Comparison of ENCODE assay signal across 9 cellular contexts in genomic region chr7:102891693-102892261, GRCh38. TPM values are rescaled to one million over a fixed set of nuclear protein-coding genes. Genes with fewer than 3 reads are reported as not detected.
A peak's percentile ranks its signal among the peaks of the same experiment; 100 is the strongest.
DNase-seq lines count a peak whose midpoint lies in the region; ATAC-seq and TF ChIP-seq lines count a peak whose summit lies in the region.
"Had no signal": no experiment of that assay in that cellular context is flagged by ENCODE, and none has a peak within 500 bp of the region (broad histone marks: within the 10 kb centered on the region; RNA-seq: fewer than 3 reads in every experiment).

No MANE protein-coding gene starts in this region.

- H3K4me1 ChIP-seq in GM23248 (ENCODE audit: insufficient read depth) (peaks cover 35% of the 10 kb centered on the region), gastrocnemius medialis (peaks cover 4 to 22% of the 10 kb centered on the region in 2 donors)

- H3K27me3 Mint-ChIP-seq in activated naive CD8-positive, alpha-beta T cell treated with anti-CD3 and anti-CD28 coated beads for 36 hours = no peaks in the 10 kb centered on the region
- H3K27me3 Mint-ChIP-seq in natural killer cell treated with Interleukin-12 subunit alpha and Interleukin-12 subunit beta and Interleukin-15 and Interleukin-18, amount 100 ng/mL, for 72 hours = peaks cover 2 to 18% of the 10 kb centered on the region in 2 donors

- no peak overlapping the region for H3K4me3 Mint-ChIP-seq in activated naive CD8-positive, alpha-beta T cell treated with anti-CD3 and anti-CD28 coated beads for 36 hours
- H3K4me3 Mint-ChIP-seq in natural killer cell treated with Interleukin-12 subunit alpha and Interleukin-12 subunit beta and Interleukin-15 and Interleukin-18, amount 100 ng/mL, for 72 hours = no peak overlapping the region

- H2AFZ ChIP-seq in GM23248 = no peak overlapping the region

- no peaks in the 10 kb centered on the region for H3K27me3 ChIP-seq in GM23248 (replicated peaks; ENCODE audit: insufficient read depth)
- H3K27me3 ChIP-seq in gastrocnemius medialis = no peaks in the 10 kb centered on the region

- no peaks in the 10 kb centered on the region for H3K79me2 ChIP-seq in GM23248 (ENCODE audit: insufficient read depth)

- intact Hi-C loops in gastrocnemius medialis (cut with DNase I; ENCODE audit: low total_unique reads) = loop anchor here (5.0 kb wide), 1 partner anchor 59 kb away; no protein-coding TSS in a partner anchor

- H3K9me3 Mint-ChIP-seq in activated naive CD8-positive, alpha-beta T cell treated with anti-CD3 and anti-CD28 coated beads for 36 hours = no peaks in the 10 kb centered on the region
- no peaks in the 10 kb centered on the region for H3K9me3 Mint-ChIP-seq in natural killer cell treated with Interleukin-12 subunit alpha and Interleukin-12 subunit beta and Interleukin-15 and Interleukin-18, amount 100 ng/mL, for 72 hours

- peak overlapping the region; percentile 65 for H3K27ac ChIP-seq in GM23248
- H3K27ac ChIP-seq in gastrocnemius medialis = no peak overlapping the region

- H3F3A ChIP-seq in GM23248 (ENCODE audit: insufficient read depth) = peaks cover 42% of the 10 kb centered on the region

- DNase-seq in GM23248 = peak; percentile 96
- DNase-seq in RPMI7951 (ENCODE audit: low read depth) = peak; percentile 87
- DNase-seq in fibroblast of pulmonary artery (ENCODE audit: low read depth) = peak; percentile 85
- peak; percentile 9 to 27 for DNase-seq in gastrocnemius medialis
- DNase-seq in activated naive CD8-positive, alpha-beta T cell treated with anti-CD3 and anti-CD28 coated beads for 36 hours = no peak
- no peak for DNase-seq in stimulated activated CD4-positive, alpha-beta T cell treated with anti-CD3 and anti-CD28 coated beads, Interleukin-1b, Interleukin-23, amount 100 ng/mL, for 48 hours
- no peak for DNase-seq in natural killer cell treated with Interleukin-12 subunit alpha and Interleukin-12 subunit beta and Interleukin-15 and Interleukin-18, amount 100 ng/mL, for 72 hours (ENCODE audit: low spot score)
- DNase-seq: NCI-H69 had no signal

- H3K36me3 ChIP-seq in GM23248 (ENCODE audit: low read depth) (no peaks in the 10 kb centered on the region), gastrocnemius medialis (no peaks in the 10 kb centered on the region)

- H3K4me1 Mint-ChIP-seq in activated naive CD8-positive, alpha-beta T cell treated with anti-CD3 and anti-CD28 coated beads for 36 hours = no peaks in the 10 kb centered on the region
- H3K4me1 Mint-ChIP-seq in natural killer cell treated with Interleukin-12 subunit alpha and Interleukin-12 subunit beta and Interleukin-15 and Interleukin-18, amount 100 ng/mL, for 72 hours (ENCODE audit: low read depth in 2 of 2) = peaks cover 0 to 3% of the 10 kb centered on the region in 2 donors

- H3K9me3 ChIP-seq in GM23248 (ENCODE audit: low read depth) = no peaks in the 10 kb centered on the region
- no peaks in the 10 kb centered on the region for H3K9me3 ChIP-seq in gastrocnemius medialis

- H3K27ac Mint-ChIP-seq in activated naive CD8-positive, alpha-beta T cell treated with anti-CD3 and anti-CD28 coated beads for 36 hours = no peak overlapping the region
- no peak overlapping the region for H3K27ac Mint-ChIP-seq in natural killer cell treated with Interleukin-12 subunit alpha and Interleukin-12 subunit beta and Interleukin-15 and Interleukin-18, amount 100 ng/mL, for 72 hours

- ATAC-seq in gastrocnemius medialis = peak; percentile 53 to 79
- no peak for ATAC-seq in activated CD4-positive, CD25-positive, alpha-beta regulatory T cell treated with anti-CD3 and anti-CD28 coated beads, Interleukin-2, amount 50 U/mL, for 24 hours
- ATAC-seq in natural killer cell treated with Interleukin-12 subunit alpha and Interleukin-12 subunit beta and Interleukin-15 and Interleukin-18, amount 100 ng/mL, for 72 hours = no peak

- no peaks in the 10 kb centered on the region for H3K36me3 Mint-ChIP-seq in activated naive CD8-positive, alpha-beta T cell treated with anti-CD3 and anti-CD28 coated beads for 36 hours
- H3K36me3 Mint-ChIP-seq in natural killer cell treated with Interleukin-12 subunit alpha and Interleukin-12 subunit beta and Interleukin-15 and Interleukin-18, amount 100 ng/mL, for 72 hours = no peaks in the 10 kb centered on the region

- no peak for TF ChIP-seq POLR2A in gastrocnemius medialis (IDR thresholded peaks at IDR 0.05)

- no peaks in the 10 kb centered on the region for H4K20me1 ChIP-seq in GM23248 (ENCODE audit: insufficient read depth)

- in situ Hi-C loops in GM23248 (cut with MboI) (no loop called here), gastrocnemius medialis (cut with MboI; ENCODE audit: low sequenced_read_pairs in 4 of 4) (no loop called here)

- H3K4me2 ChIP-seq in GM23248 (ENCODE audit: unreplicated experiment) = peak overlapping the region; percentile 51

- H3K9ac ChIP-seq in GM23248 = no peak overlapping the region

- WGBS in GM23248 (ENCODE audit: low coverage in 1 of 2, low lambda C conversion rate in 2 of 2, missing lambda C conversion rate in 2 of 2), 2 experiments = 0% methylated on average over 1 of the region's 1 CpG

- H3K9me2 ChIP-seq in GM23248 (ENCODE audit: insufficient read depth) = no peaks in the 10 kb centered on the region

- TF ChIP-seq CTCF in fibroblast of pulmonary artery (IDR thresholded peaks at IDR 0.05; ENCODE audit: low read length, missing control alignments) (no peak), gastrocnemius medialis (IDR thresholded peaks at IDR 0.05 in 4 of 5, conservative IDR thresholded peaks at IDR 0.05 in 1 of 5) (no peak)

- peak overlapping the region; percentile 17 for H3K4me3 ChIP-seq in GM23248
- no peak overlapping the region for H3K4me3 ChIP-seq in fibroblast of pulmonary artery (replicated peaks; ENCODE audit: low read depth, low read length)
- H3K4me3 ChIP-seq in gastrocnemius medialis = no peak overlapping the region

RNA-seq across cellular contexts. Expression of gene LRRC17, which starts 21.0 kb away (rescaled TPM):
- total RNA-seq in GM23248 (2014; rRNA removed; shearing (Covaris generic)) = 1.5 TPM in 1 of 2 replicates, not detected in the other
- polyA plus RNA-seq in GM23248 (2016; fragmentation: Nextera tagmentation; extraction: Ambion mirVana) = 0.18 and 0.22 TPM in 2 replicates
- 48.8 and 54.3 TPM in 2 replicates for total RNA-seq in RPMI7951 (2014; rRNA removed; shearing (Covaris generic))
- 1 to 10 TPM in 2 of 4 donors, under 1 TPM in 1, not detected in 1; 0.62 to 2.5 (median 1.6) TPM for total RNA-seq in gastrocnemius medialis
- total RNA-seq in activated naive CD8-positive, alpha-beta T cell treated with anti-CD3 and anti-CD28 coated beads for 36 hours = not detected
- under 1 TPM; 0.14 to 0.81 TPM for total RNA-seq in natural killer cell treated with Interleukin-12 subunit alpha and Interleukin-12 subunit beta and Interleukin-15 and Interleukin-18, amount 100 ng/mL, for 72 hours

Comparison
In these comparisons a context has a peak if more than half of its experiments do, and no peak if none do; other contexts are left out.
1. DNase-seq: peak in GM23248 (single experiment), RPMI7951 (single experiment), fibroblast of pulmonary artery (single experiment) and gastrocnemius medialis (2 of 2); none in activated naive CD8-positive, alpha-beta T cell treated with anti-CD3 and anti-CD28 coated beads for 36 hours (single experiment), stimulated activated CD4-positive, alpha-beta T cell treated with anti-CD3 and anti-CD28 coated beads, Interleukin-1b, Interleukin-23, amount 100 ng/mL, for 48 hours (single experiment) and natural killer cell treated with Interleukin-12 subunit alpha and Interleukin-12 subunit beta and Interleukin-15 and Interleukin-18, amount 100 ng/mL, for 72 hours (single experiment).
2. ATAC-seq: peak in gastrocnemius medialis (2 of 2); none in activated CD4-positive, CD25-positive, alpha-beta regulatory T cell treated with anti-CD3 and anti-CD28 coated beads, Interleukin-2, amount 50 U/mL, for 24 hours (0 of 2) and natural killer cell treated with Interleukin-12 subunit alpha and Interleukin-12 subunit beta and Interleukin-15 and Interleukin-18, amount 100 ng/mL, for 72 hours (0 of 2).
3. RNA of gene LRRC17, which starts 21.0 kb away (total RNA-seq): 48.8 to 54.3 TPM in RPMI7951; 0.62 to 2.5 TPM in gastrocnemius medialis, 1.5 TPM in GM23248, 0.14 to 0.81 TPM in natural killer cell treated with Interleukin-12 subunit alpha and Interleukin-12 subunit beta and Interleukin-15 and Interleukin-18, amount 100 ng/mL, for 72 hours and not detected in activated naive CD8-positive, alpha-beta T cell treated with anti-CD3 and anti-CD28 coated beads for 36 hours; every median in the first group is over 10 times any median in the second.